15 cellular contexts compared by ENCODE assay signal in genomic region chr6:11500008-11500407, GRCh38. TPM values are rescaled to one million over a fixed set of nuclear protein-coding genes. Genes with fewer than 3 reads are reported as not detected.
A peak's percentile ranks its signal among the peaks of the same experiment; 100 is the strongest.
DNase-seq lines count a peak whose midpoint lies in the region; ATAC-seq and TF ChIP-seq lines count a peak whose summit lies in the region.
"Had no signal": no experiment of that assay in that cellular context is flagged by ENCODE, and none has a peak within 500 bp of the region (broad histone marks: within the 10 kb centered on the region; RNA-seq: fewer than 3 reads in every experiment).

No MANE protein-coding gene starts in this region.

- peaks cover 0 to 6% of the 10 kb centered on the region in 2 donors for H3K4me1 Mint-ChIP-seq in effector memory CD8-positive, alpha-beta T cell (ENCODE audit: low read depth in 2 of 2)

- H3K27me3 Mint-ChIP-seq in effector memory CD8-positive, alpha-beta T cell = peaks cover 18 to 22% of the 10 kb centered on the region in 2 donors

- H3K4me3 ChIP-seq in lower leg skin (ENCODE audit: low read depth, poor library complexity, severe bottlenecking) = no peak overlapping the region
- H3K4me3 ChIP-seq: esophagus squamous epithelium, SJCRH30 had no signal

- no peak for TF ChIP-seq POLR2A in lower leg skin (IDR thresholded peaks at IDR 0.05)

- ATAC-seq in esophagus mucosa = peak; percentile 21
- ATAC-seq in effector memory CD8-positive, alpha-beta T cell (replicated peaks) = no peak

- TF ChIP-seq CTCF in RWPE1 (conservative IDR thresholded peaks at IDR 0.05; ENCODE audit: low read depth) (no peak), lower leg skin (IDR thresholded peaks at IDR 0.05) (no peak)

- POLR2A ChIA-PET in RWPE1 (lab: Yijun Ruan, JAX; ENCODE audit: low non-redundant PET) = no interaction called here

- no peaks in the 10 kb centered on the region for H3K9me3 Mint-ChIP-seq in effector memory CD8-positive, alpha-beta T cell
- H3K9me3 Mint-ChIP-seq: CD4-positive, alpha-beta T cell had no signal

- H3K27ac ChIP-seq in RWPE1 = no peak overlapping the region
- H3K27ac ChIP-seq: esophagus squamous epithelium, SJCRH30 had no signal

- intact Hi-C loops in lower leg skin (cut with DNase I; ENCODE audit: low total_unique reads) = no loop called here

- DNase-seq in HCEC 1CT (peak; percentile 42), RWPE1 (ENCODE audit: low spot score) (peak; percentile 31), renal cortical epithelial cell (ENCODE audit: low read depth) (peak; percentile 70), lower leg skin (ENCODE audit: low spot score in 2 of 2) (no peak), DMS153 treated with DMSO at 0.1 percent for 48 hours (lab: John Stamatoyannopoulos, UW; ENCODE audit: unreplicated experiment) (no peak), foreskin melanocyte (no peak)
- DNase-seq in effector memory CD8-positive, alpha-beta T cell = no peak
- DNase-seq: activated naive CD4-positive, alpha-beta T cell; CD4-positive, alpha-beta T cell; esophagus squamous epithelium; H7; NCI-H2081 treated with DMSO at 0.1 percent for 48 hours; substantia nigra had no signal

- H3K4me3 Mint-ChIP-seq in effector memory CD8-positive, alpha-beta T cell = no peak overlapping the region
- H3K4me3 Mint-ChIP-seq: CD4-positive, alpha-beta T cell had no signal

- no peak overlapping the region for H3K27ac Mint-ChIP-seq in effector memory CD8-positive, alpha-beta T cell
- H3K27ac Mint-ChIP-seq: CD4-positive, alpha-beta T cell had no signal

- H3K36me3 Mint-ChIP-seq in effector memory CD8-positive, alpha-beta T cell (ENCODE audit: insufficient read depth) = no peaks in the 10 kb centered on the region

- WGBS in lower leg skin, 2 donors = 58 to 73% methylated on average over 2 of the region's 2 CpGs

- CTCF ChIA-PET in RWPE1 (lab: Yijun Ruan, JAX) = interaction anchor here (0.6 kb wide), 1 partner anchor 1488 kb away, joined by 3 read pairs; no protein-coding TSS in a partner anchor

RNA-seq across cellular contexts. Expression of gene TMEM170B, which starts 37.5 kb away (rescaled TPM):
- 0.20 TPM for total RNA-seq in esophagus mucosa
- 1.1 and 1.6 TPM in 2 replicates for total RNA-seq in renal cortical epithelial cell
- total RNA-seq in lower leg skin = 1 to 10 TPM in 2 of 4 donors, under 1 TPM in 2; 0.34 to 2.1 (median 1.3) TPM

Comparison
In these comparisons a context has a peak if more than half of its experiments do, and no peak if none do; other contexts are left out.
1. DNase-seq: peak in HCEC 1CT (single experiment), RWPE1 (single experiment) and renal cortical epithelial cell (single experiment); none in effector memory CD8-positive, alpha-beta T cell (0 of 3), lower leg skin (0 of 2), DMS153 treated with DMSO at 0.1 percent for 48 hours (single experiment) and foreskin melanocyte (single experiment).